ENCODE assay signal across 1 cellular context in the genomic region with DNA sequence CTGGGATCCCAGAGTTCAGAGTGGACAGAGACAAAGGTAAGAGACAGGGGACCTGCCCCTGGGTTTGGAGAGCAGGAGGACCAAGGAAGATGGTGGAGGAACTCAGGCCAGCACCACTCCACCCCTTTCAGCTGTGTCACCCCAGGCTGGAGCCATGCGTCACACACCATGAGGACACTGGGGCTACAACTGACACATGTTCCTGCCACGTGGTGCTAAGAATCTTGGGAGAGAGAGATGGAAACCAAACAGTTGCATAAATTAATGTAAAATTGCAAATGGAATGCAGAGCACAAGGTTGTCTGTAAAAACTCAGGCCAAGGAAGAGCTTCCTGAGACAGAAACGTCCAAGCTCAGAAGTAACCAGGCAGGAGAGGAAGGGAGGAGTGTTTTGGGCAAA.
TF ChIP-seq lines count a peak whose summit lies in the region.

No MANE protein-coding gene starts in this region.

TF ChIP-seq in H1, 55 proteins besides CTCF, POLR2A, EP300 and RAD21:
- TF ChIP-seq POLR2AphosphoS5 (IDR thresholded peaks at IDR 0.05; ENCODE audit: low read depth, low read length) (no peak), SIX5 (IDR thresholded peaks at IDR 0.05; ENCODE audit: low read depth, low read length) (no peak)
- TF ChIP-seq, protein P1, sequence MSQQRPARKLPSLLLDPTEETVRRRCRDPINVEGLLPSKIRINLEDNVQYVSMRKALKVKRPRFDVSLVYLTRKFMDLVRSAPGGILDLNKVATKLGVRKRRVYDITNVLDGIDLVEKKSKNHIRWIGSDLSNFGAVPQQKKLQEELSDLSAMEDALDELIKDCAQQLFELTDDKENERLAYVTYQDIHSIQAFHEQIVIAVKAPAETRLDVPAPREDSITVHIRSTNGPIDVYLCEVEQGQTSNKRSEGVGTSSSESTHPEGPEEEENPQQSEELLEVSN (IDR thresholded peaks at IDR 0.05) = no peak
